8 cellular contexts compared by ENCODE assay signal in the genomic region with DNA sequence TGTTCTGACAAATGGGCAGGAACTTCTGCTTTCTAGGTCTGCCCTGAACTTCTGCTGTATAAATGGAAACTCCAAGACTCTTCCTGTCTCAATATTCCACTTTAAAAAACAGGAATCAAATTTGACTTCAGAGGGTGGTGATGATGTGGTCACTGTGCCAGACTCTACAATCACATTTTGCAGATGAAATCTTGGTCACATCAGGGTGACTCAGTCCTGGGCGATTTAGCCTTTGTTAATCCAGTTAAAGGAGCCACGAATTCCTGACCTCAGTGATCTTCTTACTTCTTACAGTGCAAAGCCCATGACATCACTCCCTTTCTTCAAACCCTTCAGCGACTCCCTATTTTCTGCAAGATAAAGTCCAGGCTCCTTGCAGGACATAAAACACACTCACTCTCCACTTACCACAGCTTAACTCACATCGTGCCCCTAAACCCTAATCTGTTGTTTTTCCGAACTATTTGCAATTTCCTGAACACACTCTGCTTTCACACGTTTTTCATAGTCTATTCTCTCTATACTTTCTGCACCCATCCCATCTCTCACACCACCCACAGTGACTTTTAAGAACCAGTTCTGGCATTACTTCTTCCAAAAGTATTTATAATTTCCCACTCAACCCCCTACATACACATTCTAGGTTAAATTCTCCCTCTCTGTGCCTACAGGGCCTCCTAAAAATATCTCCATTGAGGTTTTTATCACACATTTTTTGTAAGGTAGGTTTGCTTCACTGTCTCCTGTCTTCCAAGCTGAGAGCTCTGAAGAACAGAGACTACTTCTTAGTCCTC. TPM values are rescaled to one million over a fixed set of nuclear protein-coding genes. Genes with fewer than 3 reads are reported as not detected.
DNase-seq lines count a peak whose midpoint lies in the region; ATAC-seq and TF ChIP-seq lines count a peak whose summit lies in the region.

No MANE protein-coding gene starts in this region.

- no peaks in the 10 kb centered on the region for H3K9me3 ChIP-seq in Panc1 (ENCODE audit: control insufficient read depth, insufficient read depth, low read depth, low read length)

- intact Hi-C loops in Panc1 (cut with micrococcal nuclease; ENCODE audit: unreplicated experiment), result no loop called here

- no peaks in the 10 kb centered on the region for H3K27me3 ChIP-seq in Panc1 (ENCODE audit: control insufficient read depth, insufficient read depth, low read length)

- no peak for TF ChIP-seq CTCF in AG09319 (IDR thresholded peaks at IDR 0.05; ENCODE audit: low read depth, low read length)
- no peak for TF ChIP-seq CTCF in Panc1 (IDR thresholded peaks at IDR 0.05)
- TF ChIP-seq CTCF in epithelial cell of esophagus (IDR thresholded peaks at IDR 0.05; ENCODE audit: insufficient read depth, low read depth, low read length, missing control alignments), result no peak

- POLR2A ChIA-PET in Panc1 (lab: Charles Lee), result no interaction called here

- no TSS peak for BruUV-seq in Panc1 (replicated peaks; lab: Mats Ljungman, UMichigan)

- in situ Hi-C loops in Panc1 (cut with HindIII; ENCODE audit: low pct_unique_long_range_greater_than_20kb, low sequenced_read_pairs), result no loop called here

- H3K36me3 ChIP-seq in Panc1 (ENCODE audit: control insufficient read depth, insufficient read depth, low read length), result no peaks in the 10 kb centered on the region

- CTCF ChIA-PET in Panc1 (lab: Charles Lee), result no interaction called here

- H3K4me1 ChIP-seq in Panc1 (ENCODE audit: control insufficient read depth, insufficient read depth, low read length), result no peaks in the 10 kb centered on the region

- no peak overlapping the region for H3K27ac ChIP-seq in Panc1 (ENCODE audit: low read length)

- ATAC-seq in Panc1 (peak; percentile 68; the same call in 1 of the 2 replicates), GM21390 (IDR thresholded peaks at IDR 0.05; ENCODE audit: unreplicated experiment) (no peak), HG03457 (IDR thresholded peaks at IDR 0.05; ENCODE audit: unreplicated experiment) (no peak)

- DNase-seq in AG09319 (ENCODE audit: extremely low read depth, low read depth) (peak; percentile 8), Panc1 (ENCODE audit: low read depth, low spot score) (no peak), epithelial cell of esophagus (ENCODE audit: low read depth) (peak; percentile 47), myocyte (ENCODE audit: low read depth) (peak; percentile 90), NCI-H526 treated with DMSO at 0.1 percent for 48 hours (lab: John Stamatoyannopoulos, UW) (no peak)
- DNase-seq in activated naive CD4-positive, alpha-beta T cell treated with anti-CD3 and anti-CD28 coated beads, Interleukin-2, amount 50 U/mL, for 16 hours, result no peak

- H3K4me3 ChIP-seq in Panc1 (ENCODE audit: low read depth in 2 of 2, low read length in 2 of 2) (no peak overlapping the region), epithelial cell of esophagus (ENCODE audit: low read length) (no peak overlapping the region)

RNA-seq across cellular contexts. Expression of a gene that starts 11.1 kb away (rescaled TPM):
- total RNA-seq in Panc1 (2021; ENCODE audit: unreplicated experiment) (1.1 TPM), myocyte (75.9 and 106 TPM in 2 replicates)
- polyA plus RNA-seq in Panc1 (2012; ENCODE audit: insufficient read length), result 1.1 TPM
- 72.5 TPM for polyA plus RNA-seq in myocyte (2012)

RNA-seq across cellular contexts. Expression of a gene that starts 48.5 kb away (rescaled TPM):
- total RNA-seq in Panc1 (2021; ENCODE audit: unreplicated experiment) (6.0 TPM), myocyte (8.6 and 11.7 TPM in 2 replicates)
- 4.5 TPM for polyA plus RNA-seq in Panc1 (2012; ENCODE audit: insufficient read length)
- polyA plus RNA-seq in myocyte (2012), result 9.0 TPM

Comparison
In these comparisons a context has a peak if more than half of its experiments do, and no peak if none do; other contexts are left out.
1. DNase-seq: peak in AG09319 (single experiment), epithelial cell of esophagus (single experiment) and myocyte (single experiment); none in Panc1 (single experiment), activated naive CD4-positive, alpha-beta T cell treated with anti-CD3 and anti-CD28 coated beads, Interleukin-2, amount 50 U/mL, for 16 hours (single experiment) and NCI-H526 treated with DMSO at 0.1 percent for 48 hours (single experiment).
2. RNA of a gene that starts 11.1 kb away (total RNA-seq): 75.9 to 106 TPM in myocyte; 1.1 TPM in Panc1 (single experiment); every median in the first group is over 10 times any median in the second.